10 cellular contexts compared by ENCODE assay signal in genomic region chr12:823043-823698, GRCh38.
DNase-seq lines count a peak whose midpoint lies in the region; ATAC-seq and TF ChIP-seq lines count a peak whose summit lies in the region.
"Had no signal": no experiment of that assay in that cellular context is flagged by ENCODE, and none has a peak within 500 bp of the region (broad histone marks: within the 10 kb centered on the region; RNA-seq: fewer than 3 reads in every experiment).

No MANE protein-coding gene starts in this region.

- H3K27me3 Mint-ChIP-seq in MCF 10A (ENCODE audit: insufficient read depth, unreplicated experiment) = no peaks in the 10 kb centered on the region

- H3K4me3 ChIP-seq in lower leg skin (ENCODE audit: low read depth, poor library complexity, severe bottlenecking) = no peak overlapping the region

- no peak overlapping the region for H3K4me3 Mint-ChIP-seq in MCF 10A (ENCODE audit: unreplicated experiment)
- H3K4me3 Mint-ChIP-seq: nephron had no signal

- H3K27ac Mint-ChIP-seq in MCF 10A (ENCODE audit: low read depth, unreplicated experiment) = no peak overlapping the region
- H3K27ac Mint-ChIP-seq: nephron had no signal

- no TSS peak for BruUV-seq in MCF 10A (replicated peaks; lab: Mats Ljungman, UMichigan)

- DNase-seq in globus pallidus (ENCODE audit: low spot score) (peak; percentile 32), lower leg skin (ENCODE audit: low spot score in 2 of 2) (no peak), NCI-H2107 treated with DMSO at 0.1 percent for 48 hours (lab: John Stamatoyannopoulos, UW; ENCODE audit: unreplicated experiment) (no peak), COLO668 (lab: John Stamatoyannopoulos, UW; ENCODE audit: unreplicated experiment) (no peak), MCF 10A (ENCODE audit: unreplicated experiment) (no peak)
- DNase-seq: NCI-H2081 had no signal

- TF ChIP-seq CTCF in lower leg skin (IDR thresholded peaks at IDR 0.05) = no peak
- TF ChIP-seq CTCF in MCF 10A (IDR thresholded peaks at IDR 0.05; ENCODE audit: unreplicated experiment) = no peak

- H3K36me3 Mint-ChIP-seq in MCF 10A (ENCODE audit: insufficient read depth, unreplicated experiment) = peaks cover 21% of the 10 kb centered on the region

- 89 to 93% methylated on average over 1 of the region's 1 CpG for WGBS in lower leg skin, 2 donors

- POLR2A ChIA-PET in MCF 10A (lab: Yijun Ruan, JAX) = interaction anchor here (0.7 to 1.4 kb wide), 5 partner anchors 14 to 126 kb away, joined by 3 to 7 read pairs (median 5); partner anchors contain the start of gene RAD52

- H3K4me1 Mint-ChIP-seq in MCF 10A (ENCODE audit: insufficient read depth, unreplicated experiment) = peaks cover 14% of the 10 kb centered on the region
- H3K4me1 Mint-ChIP-seq: nephron had no signal

- ATAC-seq in GM18508 (IDR thresholded peaks at IDR 0.05; ENCODE audit: insufficient read depth, unreplicated experiment) = peak; percentile 68
- ATAC-seq in GM21723 (IDR thresholded peaks at IDR 0.05; ENCODE audit: unreplicated experiment) = peak; percentile 96
- peak; percentile 88 for ATAC-seq in HG03558 (IDR thresholded peaks at IDR 0.05; ENCODE audit: extremely low read depth, unreplicated experiment)

- intact Hi-C loops in lower leg skin (cut with DNase I; ENCODE audit: low total_unique reads) = no loop called here
- intact Hi-C loops in MCF 10A (cut with micrococcal nuclease) = no loop called here

- CTCF ChIA-PET in MCF 10A (lab: Yijun Ruan, JAX) = interaction anchor here (0.6 to 1.4 kb wide), 4 partner anchors 8 to 64 kb away, joined by 3 read pairs; no protein-coding TSS in a partner anchor

- H3K9me3 Mint-ChIP-seq in MCF 10A (ENCODE audit: unreplicated experiment) = peaks cover 10% of the 10 kb centered on the region

- no peak for TF ChIP-seq POLR2A in lower leg skin (IDR thresholded peaks at IDR 0.05)
